Comparison of ENCODE assay signal across 1 cellular context in genomic region chr12:110872100-110872499, GRCh38.
TF ChIP-seq lines count a peak whose summit lies in the region.

No MANE protein-coding gene starts in this region.

TF ChIP-seq in K562, 482 proteins besides CTCF, POLR2A, EP300 and RAD21:
- TF ChIP-seq PATZ1 (CRISPR knock-in tag; IDR thresholded peaks at IDR 0.05; ENCODE audit: borderline replicate concordance) (no peak), L3MBTL2 (IDR thresholded peaks at IDR 0.05) (peak; percentile 23; the same call in 1 of the 2 replicates), ZBTB40 (IDR thresholded peaks at IDR 0.05) (peak; percentile 96), ZBTB40 (CRISPR knock-in tag; IDR thresholded peaks at IDR 0.05) (peak; percentile 95), PHF20 (IDR thresholded peaks at IDR 0.05; ENCODE audit: partially characterized antibody) (no peak), RAD51 (IDR thresholded peaks at IDR 0.05; ENCODE audit: borderline replicate concordance, low read depth) (peak; percentile 28; the same call in 1 of the 2 replicates), USF1 (CRISPR knock-in tag; IDR thresholded peaks at IDR 0.05) (peak; percentile 29; the same call in 1 of the 2 replicates), XRCC3 (IDR thresholded peaks at IDR 0.05) (no peak), YY1 (IDR thresholded peaks at IDR 0.05; ENCODE audit: borderline replicate concordance in 1 of 3, control insufficient read depth in 1 of 3, extremely low read depth in 1 of 3, insufficient read depth in 3 of 3, insufficient read length in 1 of 3, insufficient replicate concordance in 2 of 3, low read depth in 1 of 3, low read length in 2 of 3) (no peak), ESRRB (CRISPR knock-in tag; IDR thresholded peaks at IDR 0.05; ENCODE audit: borderline replicate concordance) (no peak)
